Comparison of ENCODE assay signal across 9 cellular contexts in genomic region chr2:124027182-124027581, GRCh38. TPM values are rescaled to one million over a fixed set of nuclear protein-coding genes. Genes with fewer than 3 reads are reported as not detected.
A peak's percentile ranks its signal among the peaks of the same experiment; 100 is the strongest.
DNase-seq lines count a peak whose midpoint lies in the region; ATAC-seq and TF ChIP-seq lines count a peak whose summit lies in the region.
"Had no signal": no experiment of that assay in that cellular context is flagged by ENCODE, and none has a peak within 500 bp of the region (broad histone marks: within the 10 kb centered on the region; RNA-seq: fewer than 3 reads in every experiment).

No MANE protein-coding gene starts in this region.

- H3K4me2 ChIP-seq in mesendoderm (ENCODE audit: low read length) = no peak overlapping the region

- no peak overlapping the region for H3K27ac Mint-ChIP-seq in activated T-helper 2 cell treated with anti-CD3 and anti-CD28 coated beads, Interferon-gamma antibody, Interleukin-2, Interleukin-4, amounts not matched to agents 10 μg/mL and 5 μg/mL and 100 μg/mL, durations not matched to agents 14 hours and 24 hours and 36 hours
- H3K27ac Mint-ChIP-seq: activated B cell treated with CpG ODN at 0.5 μM for 24 hours had no signal

- no peak overlapping the region for H3K9ac ChIP-seq in mesendoderm (ENCODE audit: low read length)

- H3K36me3 ChIP-seq in mesendoderm (ENCODE audit: control insufficient read depth, insufficient read depth, low read length) = no peaks in the 10 kb centered on the region

- H3K9me3 Mint-ChIP-seq in activated T-helper 2 cell treated with anti-CD3 and anti-CD28 coated beads, Interferon-gamma antibody, Interleukin-2, Interleukin-4, amounts not matched to agents 10 μg/mL and 5 μg/mL and 100 μg/mL, durations not matched to agents 14 hours and 24 hours and 36 hours = no peaks in the 10 kb centered on the region
- H3K9me3 Mint-ChIP-seq: activated B cell treated with CpG ODN at 0.5 μM for 24 hours had no signal

- H3K4me3 ChIP-seq in choroid plexus epithelial cell (ENCODE audit: low read depth, low read length) = no peak overlapping the region
- H3K4me3 ChIP-seq in mesendoderm (ENCODE audit: low read length) = no peak overlapping the region

- no peak overlapping the region for H2BK120ac ChIP-seq in mesendoderm (ENCODE audit: low read depth, low read length)

- no peaks in the 10 kb centered on the region for H3K36me3 Mint-ChIP-seq in activated T-helper 2 cell treated with anti-CD3 and anti-CD28 coated beads, Interferon-gamma antibody, Interleukin-2, Interleukin-4, amounts not matched to agents 10 μg/mL and 5 μg/mL and 100 μg/mL, durations not matched to agents 14 hours and 24 hours and 36 hours (ENCODE audit: low read depth)

- in situ Hi-C loops in KBM-7 (cut with MboI; ENCODE audit: low pct_unique_long_range_greater_than_20kb, low sequenced_read_pairs) = no loop called here

- H3K56ac ChIP-seq in mesendoderm (ENCODE audit: low read length) = no peak overlapping the region

- intact Hi-C loops in activated T-helper 2 cell treated with anti-CD3 and anti-CD28 coated beads, Interferon-gamma antibody, Interleukin-2, Interleukin-4, amounts not matched to agents 10 μg/mL and 5 μg/mL and 100 μg/mL, durations not matched to agents 14 hours and 24 hours and 36 hours (cut with micrococcal nuclease) = no loop called here

- H2AK5ac ChIP-seq in mesendoderm (ENCODE audit: low read length) = no peak overlapping the region

- H3K18ac ChIP-seq in mesendoderm (ENCODE audit: low read length) = no peak overlapping the region

- no peaks in the 10 kb centered on the region for H3K4me1 ChIP-seq in mesendoderm (ENCODE audit: control insufficient read depth, low read depth, low read length)

- TF ChIP-seq CTCF in choroid plexus epithelial cell (conservative IDR thresholded peaks at IDR 0.05; ENCODE audit: low read depth, low read length) = peak; percentile 60

- H3K4me1 Mint-ChIP-seq in activated T-helper 2 cell treated with anti-CD3 and anti-CD28 coated beads, Interferon-gamma antibody, Interleukin-2, Interleukin-4, amounts not matched to agents 10 μg/mL and 5 μg/mL and 100 μg/mL, durations not matched to agents 14 hours and 24 hours and 36 hours (ENCODE audit: low read depth) = no peaks in the 10 kb centered on the region
- H3K4me1 Mint-ChIP-seq: activated B cell treated with CpG ODN at 0.5 μM for 24 hours had no signal

- peak; percentile 66 for ATAC-seq in GM21576 (IDR thresholded peaks at IDR 0.05; ENCODE audit: unreplicated experiment)

- H3K27me3 ChIP-seq in mesendoderm (ENCODE audit: insufficient read depth, low read length, poor library complexity) = peaks cover 4% of the 10 kb centered on the region

- peak; percentile 51 for DNase-seq in EH (ENCODE audit: low read depth)
- DNase-seq in KBM-7 = peak; percentile 78
- DNase-seq in NOMO-1 (lab: John Stamatoyannopoulos, UW; ENCODE audit: unreplicated experiment in 2 of 2) = peak; percentile 2 to 44
- peak; percentile 62 for DNase-seq in choroid plexus epithelial cell (ENCODE audit: low read depth)
- DNase-seq in mesendoderm = peak; percentile 89
- DNase-seq in activated T-helper 2 cell treated with anti-CD3 and anti-CD28 coated beads, Interferon-gamma antibody, Interleukin-2, Interleukin-4, amounts not matched to agents 10 μg/mL and 5 μg/mL and 100 μg/mL, durations not matched to agents 14 hours and 24 hours and 36 hours (ENCODE audit: low spot score) = no peak
- DNase-seq in activated gamma-delta T cell treated with Interleukin-2 at 50 U/mL for 16 hours = no peak
- DNase-seq: activated B cell treated with CpG ODN at 0.5 μM for 24 hours had no signal

- H3K79me2 ChIP-seq in mesendoderm (ENCODE audit: control insufficient read depth, insufficient read depth, low read length) = no peaks in the 10 kb centered on the region

- no peak overlapping the region for H3K27ac ChIP-seq in mesendoderm (ENCODE audit: low read depth, low read length)

- H3K4me3 Mint-ChIP-seq in activated T-helper 2 cell treated with anti-CD3 and anti-CD28 coated beads, Interferon-gamma antibody, Interleukin-2, Interleukin-4, amounts not matched to agents 10 μg/mL and 5 μg/mL and 100 μg/mL, durations not matched to agents 14 hours and 24 hours and 36 hours (ENCODE audit: low read depth) = no peak overlapping the region
- H3K4me3 Mint-ChIP-seq: activated B cell treated with CpG ODN at 0.5 μM for 24 hours had no signal

- H3K4ac ChIP-seq in mesendoderm (ENCODE audit: low read depth, low read length) = no peak overlapping the region

- H4K8ac ChIP-seq in mesendoderm (ENCODE audit: low read depth, low read length) = no peak overlapping the region

- H3K23ac ChIP-seq in mesendoderm (ENCODE audit: low read length) = no peak overlapping the region

- WGBS in mesendoderm (ENCODE audit: extremely low coverage, insufficient coverage, low lambda C conversion rate) = no CpG with 5 or more reads among the region's 4 CpGs

- no peak overlapping the region for H4K5ac ChIP-seq in mesendoderm (ENCODE audit: low read length)

- H3K79me1 ChIP-seq in mesendoderm (ENCODE audit: low read length) = no peaks in the 10 kb centered on the region

- H3K27me3 Mint-ChIP-seq in activated T-helper 2 cell treated with anti-CD3 and anti-CD28 coated beads, Interferon-gamma antibody, Interleukin-2, Interleukin-4, amounts not matched to agents 10 μg/mL and 5 μg/mL and 100 μg/mL, durations not matched to agents 14 hours and 24 hours and 36 hours (ENCODE audit: low read depth) = peaks cover 3% of the 10 kb centered on the region

- no peak overlapping the region for H2BK15ac ChIP-seq in mesendoderm (replicated peaks; ENCODE audit: low read depth)

- H2BK5ac ChIP-seq in mesendoderm (ENCODE audit: low read length) = no peak overlapping the region

RNA-seq across cellular contexts. Expression of gene CNTNAP5, which starts 2.1 kb away (rescaled TPM):
- 0.06 TPM for polyA plus RNA-seq in mesendoderm (2013, experiment 1 of 2)
- 0.06 TPM for polyA plus RNA-seq in mesendoderm (2013, experiment 2 of 2)
- total RNA-seq in activated T-helper 2 cell treated with anti-CD3 and anti-CD28 coated beads, Interferon-gamma antibody, Interleukin-2, Interleukin-4, amounts not matched to agents 10 μg/mL and 5 μg/mL and 100 μg/mL, durations not matched to agents 14 hours and 24 hours and 36 hours = not detected in 2 replicates
- total RNA-seq: activated B cell treated with CpG ODN at 0.5 μM for 24 hours had no signal

Comparison
In these comparisons a context has a peak if more than half of its experiments do, and no peak if none do; other contexts are left out.
1. DNase-seq: peak in EH (single experiment), KBM-7 (single experiment), NOMO-1 (2 of 2), choroid plexus epithelial cell (single experiment) and mesendoderm (single experiment); none in activated T-helper 2 cell treated with anti-CD3 and anti-CD28 coated beads, Interferon-gamma antibody, Interleukin-2, Interleukin-4, amounts not matched to agents 10 μg/mL and 5 μg/mL and 100 μg/mL, durations not matched to agents 14 hours and 24 hours and 36 hours (single experiment) and activated gamma-delta T cell treated with Interleukin-2 at 50 U/mL for 16 hours (single experiment).